In genomic region chr21:34808569-34809204, GRCh38 we compare ENCODE assay signal across 10 cellular contexts.
DNase-seq lines count a peak whose midpoint lies in the region; ATAC-seq, FAIRE-seq and TF ChIP-seq lines count a peak whose summit lies in the region.
"Had no signal": no experiment of that assay in that cellular context is flagged by ENCODE, and none has a peak within 500 bp of the region (broad histone marks: within the 10 kb centered on the region; RNA-seq: fewer than 3 reads in every experiment).

No MANE protein-coding gene starts in this region.

- H3K4me1 Mint-ChIP-seq in activated naive CD8-positive, alpha-beta T cell treated with anti-CD3 and anti-CD28 coated beads for 36 hours = peaks cover 73% of the 10 kb centered on the region

- no peak for TF ChIP-seq RAD21 in HepG2 (CRISPR knock-in tag; IDR thresholded peaks at IDR 0.05)

- H3K36me3 Mint-ChIP-seq in activated naive CD8-positive, alpha-beta T cell treated with anti-CD3 and anti-CD28 coated beads for 36 hours = peaks cover 65% of the 10 kb centered on the region

- H3K27me3 ChIP-seq in HepG2 (ENCODE audit: control insufficient read depth in 1 of 2, insufficient read depth in 2 of 2, low read length in 2 of 2) = no peaks in the 10 kb centered on the region
- no peaks in the 10 kb centered on the region for H3K27me3 ChIP-seq in right lobe of liver
- H3K27me3 ChIP-seq in left lung = no peaks in the 10 kb centered on the region
- H3K27me3 ChIP-seq in vagina = no peaks in the 10 kb centered on the region
- H3K27me3 ChIP-seq in dorsolateral prefrontal cortex = peaks cover 0 to 18% (median 0%) of the 10 kb centered on the region in 45 donors
- H3K27me3 ChIP-seq in MM.1S (replicated peaks; ENCODE audit: insufficient read depth, low read length) = no peaks in the 10 kb centered on the region

- no peak overlapping the region for H3K4me3 ChIP-seq in HepG2 (replicated peaks in 1 of 3; ENCODE audit: insufficient read depth in 1 of 3, low read depth in 2 of 3, low read length in 3 of 3)
- H3K4me3 ChIP-seq in right lobe of liver = no peak overlapping the region
- no peak overlapping the region for H3K4me3 ChIP-seq in left lung
- H3K4me3 ChIP-seq in vagina = no peak overlapping the region
- no peak overlapping the region for H3K4me3 ChIP-seq in dorsolateral prefrontal cortex
- no peak overlapping the region for H3K4me3 ChIP-seq in MM.1S (ENCODE audit: low read length)

- DNase-seq in HepG2 (ENCODE audit: low spot score) (no peak), right lobe of liver (no peak), left lung (no peak), vagina (ENCODE audit: extremely low spot score in 2 of 2) (peak in 1 of 2 donors; percentile 74), NCI-H1694 treated with DMSO at 0.1 percent for 48 hours (lab: John Stamatoyannopoulos, UW) (no peak), dorsolateral prefrontal cortex (no peak), MM.1S (no peak)
- DNase-seq in activated naive CD8-positive, alpha-beta T cell treated with anti-CD3 and anti-CD28 coated beads for 36 hours = no peak
- DNase-seq: H9, NCI-H1105 had no signal

- no peaks in the 10 kb centered on the region for H4K20me1 ChIP-seq in HepG2 (ENCODE audit: insufficient read depth, low read length)
- H4K20me1 ChIP-seq in MM.1S (ENCODE audit: insufficient read depth, low read length) = no peaks in the 10 kb centered on the region

- no peak overlapping the region for H2AFZ ChIP-seq in HepG2 (ENCODE audit: low read length)
- no peak overlapping the region for H2AFZ ChIP-seq in MM.1S (ENCODE audit: low read length)

- intact Hi-C loops in HepG2 (cut with micrococcal nuclease; ENCODE audit: unreplicated experiment) (no loop called here), right lobe of liver (cut with DNase I) (no loop called here), left lung (cut with DNase I) (no loop called here), vagina (cut with DNase I) (no loop called here), dorsolateral prefrontal cortex (cut with DNase I) (no loop called here)

- no TSS peak for BruUV-seq in HepG2 (replicated peaks; lab: Mats Ljungman, UMichigan)

- H3K36me3 ChIP-seq in HepG2 (replicated peaks in 1 of 2; ENCODE audit: control insufficient read depth in 1 of 2, insufficient read depth in 2 of 2, low read length in 2 of 2) = peaks cover 12 to 44% of the 10 kb centered on the region in 2 experiments; a peak in 4 of 5 replicates
- H3K36me3 ChIP-seq in right lobe of liver = no peaks in the 10 kb centered on the region
- peaks cover 0 to 43% of the 10 kb centered on the region in 2 donors for H3K36me3 ChIP-seq in left lung
- peaks cover 0 to 4% of the 10 kb centered on the region in 2 donors for H3K36me3 ChIP-seq in vagina
- H3K36me3 ChIP-seq in MM.1S (replicated peaks; ENCODE audit: insufficient read depth, low read length) = no peaks in the 10 kb centered on the region

- 75% methylated on average over 7 of the region's 7 CpGs for WGBS in HepG2 (ENCODE audit: low lambda C conversion rate)
- 58% methylated on average over 6 of the region's 7 CpGs for WGBS in right lobe of liver (ENCODE audit: insufficient coverage, low coverage, low lambda C conversion rate, missing lambda C conversion rate)

- H3F3A ChIP-seq in MM.1S (ENCODE audit: insufficient read depth, low read length) = no peaks in the 10 kb centered on the region

- in situ Hi-C loops in HepG2 (cut with HindIII; ENCODE audit: extremely low pct_ligation_motif_present, low pct_unique_long_range_greater_than_20kb) = no loop called here

- peaks cover 15% of the 10 kb centered on the region for H3K9me3 Mint-ChIP-seq in activated naive CD8-positive, alpha-beta T cell treated with anti-CD3 and anti-CD28 coated beads for 36 hours

- CTCF ChIA-PET in HepG2 (lab: Yijun Ruan, JAX; ENCODE audit: low intra/inter-chr PET ratio, low total read pairs) = no interaction called here

- H3K9me3 ChIP-seq in HepG2 (ENCODE audit: low read length) = peaks cover 9% of the 10 kb centered on the region
- no peaks in the 10 kb centered on the region for H3K9me3 ChIP-seq in right lobe of liver
- no peaks in the 10 kb centered on the region for H3K9me3 ChIP-seq in left lung
- H3K9me3 ChIP-seq in vagina = no peaks in the 10 kb centered on the region
- H3K9me3 ChIP-seq in MM.1S (replicated peaks; ENCODE audit: insufficient read depth, low read length) = no peaks in the 10 kb centered on the region

- H3K9me2 ChIP-seq in MM.1S (replicated peaks; ENCODE audit: insufficient read depth, low read length) = no peaks in the 10 kb centered on the region

- no peak overlapping the region for H3K4me2 ChIP-seq in HepG2 (ENCODE audit: low read depth, low read length)
- H3K4me2 ChIP-seq in MM.1S (ENCODE audit: low read depth, low read length) = no peak overlapping the region

- ATAC-seq in HepG2 = peak; percentile 51
- no peak for ATAC-seq in right lobe of liver
- peak; percentile 15 for ATAC-seq in left lung

- no peak for TF ChIP-seq CTCF in HepG2 (CRISPR knock-in tag; IDR thresholded peaks at IDR 0.05)
- TF ChIP-seq CTCF in right lobe of liver (IDR thresholded peaks at IDR 0.05) = no peak
- TF ChIP-seq CTCF in left lung (IDR thresholded peaks at IDR 0.05) = no peak
- no peak for TF ChIP-seq CTCF in vagina (IDR thresholded peaks at IDR 0.05)
- TF ChIP-seq CTCF in dorsolateral prefrontal cortex (IDR thresholded peaks at IDR 0.05 in 54 of 56, conservative IDR thresholded peaks at IDR 0.05 in 2 of 56; ENCODE audit: low read depth in 1 of 56, partially characterized antibody in 56 of 56) = no peak
- no peak for TF ChIP-seq CTCF in MM.1S (IDR thresholded peaks at IDR 0.05; ENCODE audit: low read length)

- TF ChIP-seq POLR2A in HepG2 (IDR thresholded peaks at IDR 0.05; ENCODE audit: insufficient read depth in 1 of 2, low read depth in 2 of 2, low read length in 2 of 2) (no peak), right lobe of liver (IDR thresholded peaks at IDR 0.05) (no peak), vagina (IDR thresholded peaks at IDR 0.05) (no peak)

- FAIRE-seq in HepG2 (lab: Jason Lieb, UNC) = no peak

- H3K27ac Mint-ChIP-seq in activated naive CD8-positive, alpha-beta T cell treated with anti-CD3 and anti-CD28 coated beads for 36 hours = peak overlapping the region; percentile 87

- no peaks in the 10 kb centered on the region for H3K27me3 Mint-ChIP-seq in activated naive CD8-positive, alpha-beta T cell treated with anti-CD3 and anti-CD28 coated beads for 36 hours

- H3K9ac ChIP-seq in HepG2 (ENCODE audit: insufficient read depth, low read depth, low read length) = no peak overlapping the region
- no peak overlapping the region for H3K9ac ChIP-seq in MM.1S (ENCODE audit: low read length)

- H3K4me3 Mint-ChIP-seq in activated naive CD8-positive, alpha-beta T cell treated with anti-CD3 and anti-CD28 coated beads for 36 hours = peak overlapping the region; percentile 47
- H3K4me3 Mint-ChIP-seq: H9 had no signal

- TF ChIP-seq EP300 in HepG2 (IDR thresholded peaks at IDR 0.05; ENCODE audit: low read depth in 2 of 2, low read length in 2 of 2) (no peak), HepG2 (CRISPR knock-in tag; IDR thresholded peaks at IDR 0.05; ENCODE audit: borderline replicate concordance) (no peak)

- POLR2A ChIA-PET in HepG2 (lab: Yijun Ruan, JAX) = interaction anchor here (1.9 to 3.2 kb wide), 5 partner anchors 9 to 80 kb away, joined by 4 to 27 read pairs (median 8); no protein-coding TSS in a partner anchor

- no peaks in the 10 kb centered on the region for H3K79me2 ChIP-seq in HepG2 (ENCODE audit: insufficient read depth, low read length)
- H3K79me2 ChIP-seq in MM.1S (ENCODE audit: low read length) = no peaks in the 10 kb centered on the region

- H3K27ac ChIP-seq in HepG2 (ENCODE audit: extremely low read length, insufficient read depth, low read length) (no peak overlapping the region), right lobe of liver (no peak overlapping the region), left lung (peak overlapping the region; percentile 48 to 94), vagina (peak overlapping the region; percentile 87), dorsolateral prefrontal cortex (no peak overlapping the region), MM.1S (ENCODE audit: low read length) (no peak overlapping the region)

- H3K4me1 ChIP-seq in HepG2 (ENCODE audit: insufficient read depth, low read length) = peaks cover 50% of the 10 kb centered on the region
- no peaks in the 10 kb centered on the region for H3K4me1 ChIP-seq in right lobe of liver
- peaks cover 0 to 97% of the 10 kb centered on the region in 2 donors for H3K4me1 ChIP-seq in left lung
- peaks cover 64% of the 10 kb centered on the region for H3K4me1 ChIP-seq in vagina
- peaks cover 14% of the 10 kb centered on the region for H3K4me1 ChIP-seq in MM.1S (ENCODE audit: low read length)

TF ChIP-seq in HepG2, 621 proteins besides CTCF, POLR2A, EP300 and RAD21:
- TF ChIP-seq ZEB1 (IDR thresholded peaks at IDR 0.05; ENCODE audit: insufficient replicate concordance, low read depth) = no peak
- peak; percentile 23; the same call in 1 of the 2 replicates for TF ChIP-seq TFAP4 (IDR thresholded peaks at IDR 0.05; ENCODE audit: borderline replicate concordance, low read depth)

Comparison
In these comparisons a context has a peak if more than half of its experiments do, and no peak if none do; other contexts are left out.
1. ATAC-seq: peak in HepG2 (single experiment) and left lung (single experiment); none in right lobe of liver (0 of 4).
2. H3K27ac ChIP-seq: peak in left lung (2 of 2) and vagina (single experiment); none in HepG2 (single experiment), right lobe of liver (0 of 3), dorsolateral prefrontal cortex (0 of 59) and MM.1S (single experiment).